1 cellular context compared by ENCODE assay signal in the genomic region with DNA sequence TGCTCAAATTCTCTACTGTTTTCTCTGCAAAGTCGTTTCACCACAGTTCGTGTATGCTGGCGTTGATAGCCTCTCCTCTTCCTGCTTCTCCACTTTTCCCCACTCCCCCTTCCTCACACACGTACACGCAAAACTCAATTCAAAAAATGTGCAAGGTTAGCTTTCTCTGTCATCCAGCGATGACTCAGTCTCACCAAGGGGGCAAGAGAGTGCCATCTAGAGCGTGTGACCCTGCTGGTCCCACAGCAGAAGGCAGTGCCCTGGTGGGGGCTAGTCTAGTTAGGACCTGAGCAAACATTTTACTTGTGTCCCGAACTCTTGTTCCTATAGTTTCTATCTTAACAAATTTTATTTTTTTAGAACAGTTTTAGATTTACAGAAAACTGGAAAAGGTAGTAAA.
TF ChIP-seq lines count a peak whose summit lies in the region.

No MANE protein-coding gene starts in this region.

TF ChIP-seq in GM23338, 12 proteins besides CTCF, POLR2A, EP300 and RAD21 (continued from another document):
- TF ChIP-seq, protein P1, sequence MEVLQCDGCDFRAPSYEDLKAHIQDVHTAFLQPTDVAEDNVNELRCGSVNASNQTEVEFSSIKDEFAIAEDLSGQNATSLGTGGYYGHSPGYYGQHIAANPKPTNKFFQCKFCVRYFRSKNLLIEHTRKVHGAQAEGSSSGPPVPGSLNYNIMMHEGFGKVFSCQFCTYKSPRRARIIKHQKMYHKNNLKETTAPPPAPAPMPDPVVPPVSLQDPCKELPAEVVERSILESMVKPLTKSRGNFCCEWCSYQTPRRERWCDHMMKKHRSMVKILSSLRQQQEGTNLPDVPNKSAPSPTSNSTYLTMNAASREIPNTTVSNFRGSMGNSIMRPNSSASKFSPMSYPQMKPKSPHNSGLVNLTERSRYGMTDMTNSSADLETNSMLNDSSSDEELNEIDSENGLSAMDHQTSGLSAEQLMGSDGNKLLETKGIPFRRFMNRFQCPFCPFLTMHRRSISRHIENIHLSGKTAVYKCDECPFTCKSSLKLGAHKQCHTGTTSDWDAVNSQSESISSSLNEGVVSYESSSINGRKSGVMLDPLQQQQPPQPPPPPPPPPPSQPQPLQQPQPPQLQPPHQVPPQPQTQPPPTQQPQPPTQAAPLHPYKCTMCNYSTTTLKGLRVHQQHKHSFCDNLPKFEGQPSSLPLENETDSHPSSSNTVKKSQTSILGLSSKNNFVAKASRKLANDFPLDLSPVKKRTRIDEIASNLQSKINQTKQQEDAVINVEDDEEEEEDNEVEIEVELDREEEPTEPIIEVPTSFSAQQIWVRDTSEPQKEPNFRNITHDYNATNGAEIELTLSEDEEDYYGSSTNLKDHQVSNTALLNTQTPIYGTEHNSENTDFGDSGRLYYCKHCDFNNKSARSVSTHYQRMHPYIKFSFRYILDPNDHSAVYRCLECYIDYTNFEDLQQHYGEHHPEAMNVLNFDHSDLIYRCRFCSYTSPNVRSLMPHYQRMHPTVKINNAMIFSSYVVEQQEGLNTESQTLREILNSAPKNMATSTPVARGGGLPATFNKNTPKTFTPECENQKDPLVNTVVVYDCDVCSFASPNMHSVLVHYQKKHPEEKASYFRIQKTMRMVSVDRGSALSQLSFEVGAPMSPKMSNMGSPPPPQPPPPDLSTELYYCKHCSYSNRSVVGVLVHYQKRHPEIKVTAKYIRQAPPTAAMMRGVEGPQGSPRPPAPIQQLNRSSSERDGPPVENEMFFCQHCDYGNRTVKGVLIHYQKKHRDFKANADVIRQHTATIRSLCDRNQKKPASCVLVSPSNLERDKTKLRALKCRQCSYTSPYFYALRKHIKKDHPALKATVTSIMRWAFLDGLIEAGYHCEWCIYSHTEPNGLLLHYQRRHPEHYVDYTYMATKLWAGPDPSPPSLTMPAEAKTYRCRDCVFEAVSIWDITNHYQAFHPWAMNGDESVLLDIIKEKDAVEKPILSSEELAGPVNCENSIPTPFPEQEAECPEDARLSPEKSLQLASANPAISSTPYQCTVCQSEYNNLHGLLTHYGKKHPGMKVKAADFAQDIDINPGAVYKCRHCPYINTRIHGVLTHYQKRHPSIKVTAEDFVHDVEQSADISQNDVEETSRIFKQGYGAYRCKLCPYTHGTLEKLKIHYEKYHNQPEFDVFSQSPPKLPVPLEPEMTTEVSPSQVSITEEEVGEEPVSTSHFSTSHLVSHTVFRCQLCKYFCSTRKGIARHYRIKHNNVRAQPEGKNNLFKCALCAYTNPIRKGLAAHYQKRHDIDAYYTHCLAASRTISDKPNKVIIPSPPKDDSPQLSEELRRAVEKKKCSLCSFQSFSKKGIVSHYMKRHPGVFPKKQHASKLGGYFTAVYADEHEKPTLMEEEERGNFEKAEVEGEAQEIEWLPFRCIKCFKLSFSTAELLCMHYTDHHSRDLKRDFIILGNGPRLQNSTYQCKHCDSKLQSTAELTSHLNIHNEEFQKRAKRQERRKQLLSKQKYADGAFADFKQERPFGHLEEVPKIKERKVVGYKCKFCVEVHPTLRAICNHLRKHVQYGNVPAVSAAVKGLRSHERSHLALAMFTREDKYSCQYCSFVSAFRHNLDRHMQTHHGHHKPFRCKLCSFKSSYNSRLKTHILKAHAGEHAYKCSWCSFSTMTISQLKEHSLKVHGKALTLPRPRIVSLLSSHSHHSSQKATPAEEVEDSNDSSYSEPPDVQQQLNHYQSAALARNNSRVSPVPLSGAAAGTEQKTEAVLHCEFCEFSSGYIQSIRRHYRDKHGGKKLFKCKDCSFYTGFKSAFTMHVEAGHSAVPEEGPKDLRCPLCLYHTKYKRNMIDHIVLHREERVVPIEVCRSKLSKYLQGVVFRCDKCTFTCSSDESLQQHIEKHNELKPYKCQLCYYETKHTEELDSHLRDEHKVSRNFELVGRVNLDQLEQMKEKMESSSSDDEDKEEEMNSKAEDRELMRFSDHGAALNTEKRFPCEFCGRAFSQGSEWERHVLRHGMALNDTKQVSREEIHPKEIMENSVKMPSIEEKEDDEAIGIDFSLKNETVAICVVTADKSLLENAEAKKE (CRISPR knock-in tag; IDR thresholded peaks at IDR 0.05), result no peak
- TF ChIP-seq NANOG (IDR thresholded peaks at IDR 0.05; ENCODE audit: borderline replicate concordance) (no peak), CREB1 (CRISPR knock-in tag; IDR thresholded peaks at IDR 0.05; ENCODE audit: low read depth) (no peak), ZNF331 (CRISPR knock-in tag; IDR thresholded peaks at IDR 0.05; ENCODE audit: low read depth) (no peak), STAT1 (IDR thresholded peaks at IDR 0.05; ENCODE audit: unreplicated experiment) (no peak), REST (IDR thresholded peaks at IDR 0.05; ENCODE audit: unreplicated experiment) (no peak), EZH2phosphoT487 (IDR thresholded peaks at IDR 0.05; ENCODE audit: unreplicated experiment) (no peak), JUNB (IDR thresholded peaks at IDR 0.05; ENCODE audit: unreplicated experiment) (no peak)
